Comparison of ENCODE assay signal across 1 cellular context in genomic region chr20:44402391-44403193, GRCh38.
TF ChIP-seq lines count a peak whose summit lies in the region.

No MANE protein-coding gene starts in this region.

TF ChIP-seq in HepG2, 621 proteins besides CTCF, POLR2A, EP300 and RAD21 (continued from another document and continues in another):
- TF ChIP-seq, protein P1, sequence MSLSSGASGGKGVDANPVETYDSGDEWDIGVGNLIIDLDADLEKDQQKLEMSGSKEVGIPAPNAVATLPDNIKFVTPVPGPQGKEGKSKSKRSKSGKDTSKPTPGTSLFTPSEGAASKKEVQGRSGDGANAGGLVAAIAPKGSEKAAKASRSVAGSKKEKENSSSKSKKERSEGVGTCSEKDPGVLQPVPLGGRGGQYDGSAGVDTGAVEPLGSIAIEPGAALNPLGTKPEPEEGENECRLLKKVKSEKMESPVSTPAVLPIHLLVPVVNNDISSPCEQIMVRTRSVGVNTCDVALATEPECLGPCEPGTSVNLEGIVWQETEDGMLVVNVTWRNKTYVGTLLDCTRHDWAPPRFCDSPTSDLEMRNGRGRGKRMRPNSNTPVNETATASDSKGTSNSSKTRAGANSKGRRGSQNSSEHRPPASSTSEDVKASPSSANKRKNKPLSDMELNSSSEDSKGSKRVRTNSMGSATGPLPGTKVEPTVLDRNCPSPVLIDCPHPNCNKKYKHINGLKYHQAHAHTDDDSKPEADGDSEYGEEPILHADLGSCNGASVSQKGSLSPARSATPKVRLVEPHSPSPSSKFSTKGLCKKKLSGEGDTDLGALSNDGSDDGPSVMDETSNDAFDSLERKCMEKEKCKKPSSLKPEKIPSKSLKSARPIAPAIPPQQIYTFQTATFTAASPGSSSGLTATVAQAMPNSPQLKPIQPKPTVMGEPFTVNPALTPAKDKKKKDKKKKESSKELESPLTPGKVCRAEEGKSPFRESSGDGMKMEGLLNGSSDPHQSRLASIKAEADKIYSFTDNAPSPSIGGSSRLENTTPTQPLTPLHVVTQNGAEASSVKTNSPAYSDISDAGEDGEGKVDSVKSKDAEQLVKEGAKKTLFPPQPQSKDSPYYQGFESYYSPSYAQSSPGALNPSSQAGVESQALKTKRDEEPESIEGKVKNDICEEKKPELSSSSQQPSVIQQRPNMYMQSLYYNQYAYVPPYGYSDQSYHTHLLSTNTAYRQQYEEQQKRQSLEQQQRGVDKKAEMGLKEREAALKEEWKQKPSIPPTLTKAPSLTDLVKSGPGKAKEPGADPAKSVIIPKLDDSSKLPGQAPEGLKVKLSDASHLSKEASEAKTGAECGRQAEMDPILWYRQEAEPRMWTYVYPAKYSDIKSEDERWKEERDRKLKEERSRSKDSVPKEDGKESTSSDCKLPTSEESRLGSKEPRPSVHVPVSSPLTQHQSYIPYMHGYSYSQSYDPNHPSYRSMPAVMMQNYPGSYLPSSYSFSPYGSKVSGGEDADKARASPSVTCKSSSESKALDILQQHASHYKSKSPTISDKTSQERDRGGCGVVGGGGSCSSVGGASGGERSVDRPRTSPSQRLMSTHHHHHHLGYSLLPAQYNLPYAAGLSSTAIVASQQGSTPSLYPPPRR (CRISPR knock-in tag; IDR thresholded peaks at IDR 0.05; ENCODE audit: borderline replicate concordance), result peak; percentile 87
- no peak for TF ChIP-seq ZNF33B (CRISPR knock-in tag; IDR thresholded peaks at IDR 0.05)
- no peak for TF ChIP-seq MLX (CRISPR knock-in tag; IDR thresholded peaks at IDR 0.05)
- peak; percentile 63; the same call in 1 of the 2 replicates for TF ChIP-seq KAT7 (CRISPR knock-in tag; IDR thresholded peaks at IDR 0.05; ENCODE audit: borderline replicate concordance)
- 0 out of 2 replicates have a peak, but pooled peaks have one; percentile 68 for TF ChIP-seq SP5 (CRISPR knock-in tag; IDR thresholded peaks at IDR 0.05; ENCODE audit: borderline replicate concordance, low read depth)
- TF ChIP-seq ELF1 (CRISPR knock-in tag; IDR thresholded peaks at IDR 0.05), result no peak
- peak; percentile 79; the same call in 1 of the 2 replicates for TF ChIP-seq ZNF264 (CRISPR knock-in tag; IDR thresholded peaks at IDR 0.05)
- TF ChIP-seq FOXC1 (CRISPR knock-in tag; IDR thresholded peaks at IDR 0.05; ENCODE audit: borderline replicate concordance), result peak; percentile 80
- peak; percentile 77; the same call in 1 of the 2 replicates for TF ChIP-seq ZBTB3 (CRISPR knock-in tag; IDR thresholded peaks at IDR 0.05; ENCODE audit: borderline replicate concordance, low read depth)
- TF ChIP-seq ZNF484 (CRISPR knock-in tag; IDR thresholded peaks at IDR 0.05; ENCODE audit: borderline replicate concordance, low read depth), result no peak; the same call in 1 of the 2 replicates
- TF ChIP-seq ZFYVE20 (CRISPR knock-in tag; IDR thresholded peaks at IDR 0.05; ENCODE audit: borderline replicate concordance, low read depth), result no peak
- peak; percentile 70; the same call in 1 of the 2 replicates for TF ChIP-seq ZNF225 (CRISPR knock-in tag; IDR thresholded peaks at IDR 0.05)
- peak; percentile 71; the same call in 1 of the 2 replicates for TF ChIP-seq ZNF772 (CRISPR knock-in tag; IDR thresholded peaks at IDR 0.05)
- TF ChIP-seq, protein P2, sequence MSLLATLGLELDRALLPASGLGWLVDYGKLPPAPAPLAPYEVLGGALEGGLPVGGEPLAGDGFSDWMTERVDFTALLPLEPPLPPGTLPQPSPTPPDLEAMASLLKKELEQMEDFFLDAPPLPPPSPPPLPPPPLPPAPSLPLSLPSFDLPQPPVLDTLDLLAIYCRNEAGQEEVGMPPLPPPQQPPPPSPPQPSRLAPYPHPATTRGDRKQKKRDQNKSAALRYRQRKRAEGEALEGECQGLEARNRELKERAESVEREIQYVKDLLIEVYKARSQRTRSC (CRISPR knock-in tag; IDR thresholded peaks at IDR 0.05; ENCODE audit: low read depth), result peak; percentile 40; the same call in 1 of the 2 replicates
- TF ChIP-seq UBTF (CRISPR knock-in tag; IDR thresholded peaks at IDR 0.05), result peak; percentile 69
- peak; percentile 92; the same call in 1 of the 2 replicates for TF ChIP-seq ZNF34 (CRISPR knock-in tag; IDR thresholded peaks at IDR 0.05; ENCODE audit: borderline replicate concordance)
- TF ChIP-seq REL (CRISPR knock-in tag; conservative IDR thresholded peaks at IDR 0.05), result no peak
- peak; percentile 52; the same call in 1 of the 2 replicates for TF ChIP-seq ERF (CRISPR knock-in tag; IDR thresholded peaks at IDR 0.05)
- peak; percentile 34; the same call in 1 of the 2 replicates for TF ChIP-seq ZNF281 (CRISPR knock-in tag; IDR thresholded peaks at IDR 0.05; ENCODE audit: borderline replicate concordance)
- TF ChIP-seq ZNF75D (CRISPR knock-in tag; IDR thresholded peaks at IDR 0.05; ENCODE audit: borderline replicate concordance), result no peak
- TF ChIP-seq NRL (CRISPR knock-in tag; IDR thresholded peaks at IDR 0.05; ENCODE audit: borderline replicate concordance), result peak; percentile 69; the same call in 1 of the 2 replicates
- no peak for TF ChIP-seq SP1 (IDR thresholded peaks at IDR 0.05)
- TF ChIP-seq SP1 (CRISPR knock-in tag; IDR thresholded peaks at IDR 0.05), result no peak; the same call in 1 of the 2 replicates
- TF ChIP-seq RXRB (CRISPR knock-in tag; IDR thresholded peaks at IDR 0.05; ENCODE audit: borderline replicate concordance), result peak; percentile 57; the same call in 1 of the 2 replicates
- TF ChIP-seq, protein P3, sequence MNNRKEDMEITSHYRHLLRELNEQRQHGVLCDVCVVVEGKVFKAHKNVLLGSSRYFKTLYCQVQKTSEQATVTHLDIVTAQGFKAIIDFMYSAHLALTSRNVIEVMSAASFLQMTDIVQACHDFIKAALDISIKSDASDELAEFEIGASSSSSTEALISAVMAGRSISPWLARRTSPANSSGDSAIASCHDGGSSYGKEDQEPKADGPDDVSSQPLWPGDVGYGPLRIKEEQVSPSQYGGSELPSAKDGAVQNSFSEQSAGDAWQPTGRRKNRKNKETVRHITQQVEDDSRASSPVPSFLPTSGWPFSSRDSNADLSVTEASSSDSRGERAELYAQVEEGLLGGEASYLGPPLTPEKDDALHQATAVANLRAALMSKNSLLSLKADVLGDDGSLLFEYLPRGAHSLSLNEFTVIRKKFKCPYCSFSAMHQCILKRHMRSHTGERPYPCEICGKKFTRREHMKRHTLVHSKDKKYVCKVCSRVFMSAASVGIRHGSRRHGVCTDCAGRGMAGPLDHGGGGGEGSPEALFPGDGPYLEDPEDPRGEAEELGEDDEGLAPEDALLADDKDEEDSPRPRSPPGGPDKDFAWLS (CRISPR knock-in tag; IDR thresholded peaks at IDR 0.05; ENCODE audit: borderline replicate concordance), result peak; percentile 83; the same call in 1 of the 2 replicates
- TF ChIP-seq EHMT2 (IDR thresholded peaks at IDR 0.05; ENCODE audit: borderline replicate concordance, low read depth, low read length), result no peak
- TF ChIP-seq KDM6A (CRISPR knock-in tag; IDR thresholded peaks at IDR 0.05; ENCODE audit: low read depth), result no peak
- TF ChIP-seq ZNF20 (CRISPR knock-in tag; IDR thresholded peaks at IDR 0.05), result no peak
- TF ChIP-seq, protein P4, sequence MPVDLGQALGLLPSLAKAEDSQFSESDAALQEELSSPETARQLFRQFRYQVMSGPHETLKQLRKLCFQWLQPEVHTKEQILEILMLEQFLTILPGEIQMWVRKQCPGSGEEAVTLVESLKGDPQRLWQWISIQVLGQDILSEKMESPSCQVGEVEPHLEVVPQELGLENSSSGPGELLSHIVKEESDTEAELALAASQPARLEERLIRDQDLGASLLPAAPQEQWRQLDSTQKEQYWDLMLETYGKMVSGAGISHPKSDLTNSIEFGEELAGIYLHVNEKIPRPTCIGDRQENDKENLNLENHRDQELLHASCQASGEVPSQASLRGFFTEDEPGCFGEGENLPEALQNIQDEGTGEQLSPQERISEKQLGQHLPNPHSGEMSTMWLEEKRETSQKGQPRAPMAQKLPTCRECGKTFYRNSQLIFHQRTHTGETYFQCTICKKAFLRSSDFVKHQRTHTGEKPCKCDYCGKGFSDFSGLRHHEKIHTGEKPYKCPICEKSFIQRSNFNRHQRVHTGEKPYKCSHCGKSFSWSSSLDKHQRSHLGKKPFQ (CRISPR knock-in tag; IDR thresholded peaks at IDR 0.05; ENCODE audit: insufficient replicate concordance), result no peak
- TF ChIP-seq ZFP62 (CRISPR knock-in tag; IDR thresholded peaks at IDR 0.05), result no peak
- TF ChIP-seq ZBTB7A (CRISPR knock-in tag; IDR thresholded peaks at IDR 0.05), result no peak; the same call in none of the 2 replicates
- no peak for TF ChIP-seq ATF1 (CRISPR knock-in tag; IDR thresholded peaks at IDR 0.05)
- TF ChIP-seq ZHX2 (IDR thresholded peaks at IDR 0.05; ENCODE audit: low read depth), result no peak
- no peak for TF ChIP-seq ZHX2 (CRISPR knock-in tag; IDR thresholded peaks at IDR 0.05; ENCODE audit: borderline replicate concordance)
- TF ChIP-seq PCBP2 (optimal IDR thresholded peaks at IDR 0.05; ENCODE audit: low read depth, low read length, poor library complexity, severe bottlenecking), result no peak
- no peak for TF ChIP-seq PHB2 (IDR thresholded peaks at IDR 0.05; ENCODE audit: partially characterized antibody)
- TF ChIP-seq CBX2 (IDR thresholded peaks at IDR 0.05; ENCODE audit: low read depth, low read length), result no peak
- TF ChIP-seq CBX2 (CRISPR knock-in tag; IDR thresholded peaks at IDR 0.05; ENCODE audit: low read depth), result no peak
- peak; percentile 69 for TF ChIP-seq MXD4 (CRISPR knock-in tag; IDR thresholded peaks at IDR 0.05)
- no peak for TF ChIP-seq SNRNP70 (IDR thresholded peaks at IDR 0.05; ENCODE audit: low read depth, low read length)
